In genomic region chr17:17830740-17831207, GRCh38 we compare ENCODE assay signal across 16 cellular contexts. TPM values are rescaled to one million over a fixed set of nuclear protein-coding genes. Genes with fewer than 3 reads are reported as not detected.
DNase-seq lines count a peak whose midpoint lies in the region; ATAC-seq and TF ChIP-seq lines count a peak whose summit lies in the region.
"Had no signal": no experiment of that assay in that cellular context is flagged by ENCODE, and none has a peak within 500 bp of the region (broad histone marks: within the 10 kb centered on the region; RNA-seq: fewer than 3 reads in every experiment).

No MANE protein-coding gene starts in this region.

- TF ChIP-seq CTCF in upper lobe of right lung (IDR thresholded peaks at IDR 0.05), result no peak
- TF ChIP-seq CTCF in brain microvascular endothelial cell (IDR thresholded peaks at IDR 0.05; ENCODE audit: low read depth, low read length, missing control alignments), result no peak
- TF ChIP-seq CTCF in osteocyte (IDR thresholded peaks at IDR 0.05), result no peak

- no peaks in the 10 kb centered on the region for H3K36me3 ChIP-seq in muscle layer of colon (ENCODE audit: insufficient read depth, low read length)
- H3K36me3 ChIP-seq in upper lobe of right lung, result no peaks in the 10 kb centered on the region
- H3K36me3 ChIP-seq in brain microvascular endothelial cell (replicated peaks), result peaks cover 26% of the 10 kb centered on the region
- H3K36me3 ChIP-seq: thyroid gland had no signal

- intact Hi-C loops in upper lobe of right lung (cut with DNase I), result no loop called here

- no peaks in the 10 kb centered on the region for H3K9me3 Mint-ChIP-seq in activated naive CD4-positive, alpha-beta T cell treated with anti-CD3 and anti-CD28 coated beads, Interleukin-2, amount 50 U/mL, for 24 hours
- H3K9me3 Mint-ChIP-seq in osteocyte (ENCODE audit: unreplicated experiment), result no peaks in the 10 kb centered on the region
- H3K9me3 Mint-ChIP-seq: activated CD4-positive, alpha-beta T cell treated with anti-CD3 and anti-CD28 coated beads, Interleukin-2, amount 10 ng/mL, durations not matched to agents 24 days and 14 days had no signal

- peaks cover 59% of the 10 kb centered on the region for H3K4me1 ChIP-seq in muscle layer of colon (ENCODE audit: insufficient read depth, low read length)
- peaks cover 31% of the 10 kb centered on the region for H3K4me1 ChIP-seq in upper lobe of right lung

- H3K27ac ChIP-seq in cingulate gyrus (ENCODE audit: low read depth, low read length) (peak overlapping the region; percentile 57), muscle layer of colon (ENCODE audit: low read depth, low read length) (peak overlapping the region; percentile 70), upper lobe of right lung (no peak overlapping the region), brain microvascular endothelial cell (no peak overlapping the region)

- no peak overlapping the region for H3K4me3 Mint-ChIP-seq in activated naive CD4-positive, alpha-beta T cell treated with anti-CD3 and anti-CD28 coated beads, Interleukin-2, amount 50 U/mL, for 24 hours
- H3K4me3 Mint-ChIP-seq in osteocyte (ENCODE audit: unreplicated experiment), result no peak overlapping the region
- H3K4me3 Mint-ChIP-seq: activated CD4-positive, alpha-beta T cell treated with anti-CD3 and anti-CD28 coated beads, Interleukin-2, amount 10 ng/mL, durations not matched to agents 24 days and 14 days had no signal

- H3K27ac Mint-ChIP-seq in activated naive CD4-positive, alpha-beta T cell treated with anti-CD3 and anti-CD28 coated beads, Interleukin-2, amount 50 U/mL, for 24 hours, result peak overlapping the region; percentile 8
- no peak overlapping the region for H3K27ac Mint-ChIP-seq in osteocyte (ENCODE audit: unreplicated experiment)

- H3K9me3 ChIP-seq in muscle layer of colon (ENCODE audit: low read length), result no peaks in the 10 kb centered on the region
- H3K9me3 ChIP-seq in upper lobe of right lung, result no peaks in the 10 kb centered on the region
- H3K9me3 ChIP-seq: thyroid gland had no signal

- in situ Hi-C loops in brain microvascular endothelial cell (cut with HindIII; ENCODE audit: low pct_ligation_motif_present, low sequenced_read_pairs), result no loop called here

- DNase-seq in activated naive CD4-positive, alpha-beta T cell treated with Interleukin-2 at 50 U/mL for 16 hours, result no peak
- DNase-seq in upper lobe of right lung (no peak), NOMO-1 treated with dmso at 0.1 percent for 144 hours (lab: John Stamatoyannopoulos, UW; ENCODE audit: unreplicated experiment) (no peak), brain microvascular endothelial cell (no peak), osteocyte (ENCODE audit: extremely low spot score, unreplicated experiment) (no peak)
- DNase-seq: activated CD4-positive, alpha-beta T cell treated with anti-CD3 and anti-CD28 coated beads, Interleukin-2, amount 10 ng/mL, durations not matched to agents 24 days and 14 days; activated effector memory CD4-positive, alpha-beta T cell treated with anti-CD3 and anti-CD28 coated beads, Interleukin-2, amount 50 U/mL, for 16 hours; DMS79; MM.1S; NCI-H345; T-helper 2 cell; thyroid gland had no signal

- H3K36me3 Mint-ChIP-seq in activated naive CD4-positive, alpha-beta T cell treated with anti-CD3 and anti-CD28 coated beads, Interleukin-2, amount 50 U/mL, for 24 hours, result peaks cover 1% of the 10 kb centered on the region
- H3K36me3 Mint-ChIP-seq in osteocyte (ENCODE audit: unreplicated experiment), result peaks cover 2% of the 10 kb centered on the region

- H3K27me3 Mint-ChIP-seq in activated naive CD4-positive, alpha-beta T cell treated with anti-CD3 and anti-CD28 coated beads, Interleukin-2, amount 50 U/mL, for 24 hours, result no peaks in the 10 kb centered on the region
- no peaks in the 10 kb centered on the region for H3K27me3 Mint-ChIP-seq in osteocyte (ENCODE audit: unreplicated experiment)
- H3K27me3 Mint-ChIP-seq: activated CD4-positive, alpha-beta T cell treated with anti-CD3 and anti-CD28 coated beads, Interleukin-2, amount 10 ng/mL, durations not matched to agents 24 days and 14 days had no signal

- no peaks in the 10 kb centered on the region for H3K27me3 ChIP-seq in muscle layer of colon (ENCODE audit: control insufficient read depth in 1 of 2, insufficient read depth in 2 of 2, low read length in 2 of 2)
- no peaks in the 10 kb centered on the region for H3K27me3 ChIP-seq in upper lobe of right lung
- H3K27me3 ChIP-seq in brain microvascular endothelial cell (replicated peaks), result no peaks in the 10 kb centered on the region
- H3K27me3 ChIP-seq: thyroid gland had no signal

- ATAC-seq in upper lobe of right lung, result peak; percentile 40
- ATAC-seq: Panc1 had no signal

- no peak overlapping the region for H3K4me3 ChIP-seq in muscle layer of colon (ENCODE audit: low read depth in 1 of 2, low read length in 2 of 2)
- no peak overlapping the region for H3K4me3 ChIP-seq in upper lobe of right lung
- H3K4me3 ChIP-seq in brain microvascular endothelial cell (ENCODE audit: low read depth, low read length), result no peak overlapping the region
- H3K4me3 ChIP-seq: thyroid gland had no signal

- peaks cover 86% of the 10 kb centered on the region for H3K4me1 Mint-ChIP-seq in activated naive CD4-positive, alpha-beta T cell treated with anti-CD3 and anti-CD28 coated beads, Interleukin-2, amount 50 U/mL, for 24 hours
- H3K4me1 Mint-ChIP-seq in osteocyte (ENCODE audit: unreplicated experiment), result peaks cover 50% of the 10 kb centered on the region

- H3K9ac ChIP-seq in muscle layer of colon (ENCODE audit: low read length), result no peak overlapping the region

RNA-seq across cellular contexts. Expression of gene SREBF1, which starts 6.0 kb away (rescaled TPM):
- total RNA-seq in upper lobe of right lung (80.8 TPM), osteocyte (78.0 and 86.9 TPM in 2 replicates)

Comparison
In these comparisons a context has a peak if more than half of its experiments do, and no peak if none do; other contexts are left out.
1. H3K27ac ChIP-seq: peak in cingulate gyrus (single experiment) and muscle layer of colon (single experiment); none in upper lobe of right lung (single experiment) and brain microvascular endothelial cell (single experiment).